15 cellular contexts compared by ENCODE assay signal in the genomic region with DNA sequence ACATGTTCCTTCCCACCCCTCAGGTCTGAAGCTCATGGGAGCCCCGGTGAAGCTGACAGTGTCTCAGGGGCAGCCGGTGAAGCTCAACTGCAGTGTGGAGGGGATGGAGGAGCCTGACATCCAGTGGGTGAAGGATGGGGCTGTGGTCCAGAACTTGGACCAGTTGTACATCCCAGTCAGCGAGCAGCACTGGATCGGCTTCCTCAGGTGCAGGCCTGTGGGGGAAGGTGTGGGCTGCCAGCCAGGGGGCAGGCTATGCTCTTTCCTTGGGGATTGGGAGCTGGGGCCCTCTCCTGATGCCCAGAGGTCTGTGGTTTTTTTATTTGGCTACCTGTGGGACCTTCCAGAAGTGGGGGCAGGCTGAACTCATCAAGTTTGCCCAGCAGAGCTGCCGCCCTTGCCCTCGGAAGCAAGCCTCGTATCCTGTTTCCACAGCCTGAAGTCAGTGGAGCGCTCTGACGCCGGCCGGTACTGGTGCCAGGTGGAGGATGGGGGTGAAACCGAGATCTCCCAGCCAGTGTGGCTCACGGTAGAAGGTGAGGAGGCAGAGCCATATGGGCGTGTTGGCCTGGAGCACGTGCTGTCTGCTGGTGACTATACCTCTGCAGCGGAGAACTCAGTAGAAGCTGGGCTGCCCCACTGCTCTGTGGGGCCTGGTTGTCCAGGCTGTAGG. TPM values are rescaled to one million over a fixed set of nuclear protein-coding genes. Genes with fewer than 3 reads are reported as not detected.
DNase-seq lines count a peak whose midpoint lies in the region; ATAC-seq, FAIRE-seq and TF ChIP-seq lines count a peak whose summit lies in the region.
"Had no signal": no experiment of that assay in that cellular context is flagged by ENCODE, and none has a peak within 500 bp of the region (broad histone marks: within the 10 kb centered on the region; RNA-seq: fewer than 3 reads in every experiment).

No MANE protein-coding gene starts in this region.

- peaks cover 17% of the 10 kb centered on the region for H3K79me2 ChIP-seq in K562 (ENCODE audit: control insufficient read depth, insufficient read depth, low read length)

- H3K4me3 ChIP-seq in K562: no peak overlapping the region
- no peak overlapping the region for H3K4me3 ChIP-seq in testis
- H3K4me3 ChIP-seq: mucosa of descending colon, psoas muscle, transverse colon had no signal

- no TSS peak for BruUV-seq in K562 (replicated peaks; lab: Mats Ljungman, UMichigan)

- H3K27me3 ChIP-seq in K562 (ENCODE audit: control insufficient read depth in 2 of 2, insufficient read depth in 2 of 2, low read length in 2 of 2): no peaks in the 10 kb centered on the region
- H3K27me3 ChIP-seq in testis: no peaks in the 10 kb centered on the region

- H3K27me3 Mint-ChIP-seq in activated CD4-positive, alpha-beta T cell treated with anti-CD3 and anti-CD28 coated beads, Interleukin-2, amount 10 ng/mL, durations not matched to agents 24 days and 14 days: peaks cover 43% of the 10 kb centered on the region
- peaks cover 15% of the 10 kb centered on the region for H3K27me3 Mint-ChIP-seq in activated naive CD4-positive, alpha-beta T cell treated with anti-CD3 and anti-CD28 coated beads for 36 hours (ENCODE audit: low read depth)

- H3K4me1 Mint-ChIP-seq in activated CD4-positive, alpha-beta T cell treated with anti-CD3 and anti-CD28 coated beads, Interleukin-2, amount 10 ng/mL, durations not matched to agents 24 days and 14 days: peaks cover 16% of the 10 kb centered on the region
- H3K4me1 Mint-ChIP-seq in activated naive CD4-positive, alpha-beta T cell treated with anti-CD3 and anti-CD28 coated beads for 36 hours (ENCODE audit: low read depth): peaks cover 13% of the 10 kb centered on the region

- H3K9me3 Mint-ChIP-seq in activated CD4-positive, alpha-beta T cell treated with anti-CD3 and anti-CD28 coated beads, Interleukin-2, amount 10 ng/mL, durations not matched to agents 24 days and 14 days: no peaks in the 10 kb centered on the region
- no peaks in the 10 kb centered on the region for H3K9me3 Mint-ChIP-seq in activated naive CD4-positive, alpha-beta T cell treated with anti-CD3 and anti-CD28 coated beads for 36 hours

- H3K9ac ChIP-seq in K562 (ENCODE audit: insufficient read depth in 1 of 2, low read depth in 2 of 2, low read length in 2 of 2): peak overlapping the region in 1 of 2 experiments; percentile 38; a peak in 1 of 4 replicates

- no peak for TF ChIP-seq POLR2A in K562 (conservative IDR thresholded peaks at IDR 0.05)
- TF ChIP-seq POLR2A in testis (IDR thresholded peaks at IDR 0.05): no peak

- H3K27ac Mint-ChIP-seq in activated CD4-positive, alpha-beta T cell treated with anti-CD3 and anti-CD28 coated beads, Interleukin-2, amount 10 ng/mL, durations not matched to agents 24 days and 14 days: no peak overlapping the region
- H3K27ac Mint-ChIP-seq in activated naive CD4-positive, alpha-beta T cell treated with anti-CD3 and anti-CD28 coated beads for 36 hours: no peak overlapping the region

- peaks cover 36% of the 10 kb centered on the region for H3K36me3 ChIP-seq in K562 (ENCODE audit: control insufficient read depth, insufficient read depth, low read length)
- no peaks in the 10 kb centered on the region for H3K36me3 ChIP-seq in testis (ENCODE audit: low read depth, missing control alignments)
- H3K36me3 ChIP-seq: transverse colon had no signal

- peak overlapping the region; percentile 60 for H3K4me3 Mint-ChIP-seq in activated CD4-positive, alpha-beta T cell treated with anti-CD3 and anti-CD28 coated beads, Interleukin-2, amount 10 ng/mL, durations not matched to agents 24 days and 14 days
- H3K4me3 Mint-ChIP-seq in activated naive CD4-positive, alpha-beta T cell treated with anti-CD3 and anti-CD28 coated beads for 36 hours: no peak overlapping the region

- no peak overlapping the region; the same call in 1 of the 2 replicates for H3K4me2 ChIP-seq in K562 (ENCODE audit: insufficient read depth, low read length)

- no peaks in the 10 kb centered on the region for H3K36me3 Mint-ChIP-seq in activated CD4-positive, alpha-beta T cell treated with anti-CD3 and anti-CD28 coated beads, Interleukin-2, amount 10 ng/mL, durations not matched to agents 24 days and 14 days (ENCODE audit: low read depth)
- H3K36me3 Mint-ChIP-seq in activated naive CD4-positive, alpha-beta T cell treated with anti-CD3 and anti-CD28 coated beads for 36 hours (ENCODE audit: low read depth): no peaks in the 10 kb centered on the region

- H4K20me1 ChIP-seq in K562 (replicated peaks; ENCODE audit: control insufficient read depth, insufficient read depth, low read length): 0 out of 2 replicates have a peak, but pooled peaks cover 3% of the 10 kb centered on the region

- H3K4me1 ChIP-seq in K562 (replicated peaks in 1 of 2; ENCODE audit: control insufficient read depth in 2 of 2, insufficient read depth in 2 of 2, low read length in 2 of 2) (peaks cover 68 to 81% of the 10 kb centered on the region in 2 experiments), testis (peaks cover 75% of the 10 kb centered on the region)

- TF ChIP-seq RAD21 in K562 (CRISPR knock-in tag; conservative IDR thresholded peaks at IDR 0.05 in 1 of 2, IDR thresholded peaks at IDR 0.05 in 1 of 2): no peak

- H2AFZ ChIP-seq in K562 (ENCODE audit: low read depth, low read length): no peak overlapping the region

- no peaks in the 10 kb centered on the region for H3K9me1 ChIP-seq in K562 (ENCODE audit: control insufficient read depth, insufficient read depth, low read length)

- CTCF ChIA-PET in K562 (lab: Yijun Ruan, JAX; ENCODE audit: low intra/inter-chr PET ratio): no interaction called here
- CTCF ChIA-PET in activated naive CD4-positive, alpha-beta T cell treated with anti-CD3 and anti-CD28 coated beads for 36 hours (lab: Charles Lee): interaction anchor here (1.0 to 1.9 kb wide), 2 partner anchors 25 to 249 kb away, joined by 3 to 8 read pairs; no protein-coding TSS in a partner anchor

- POLR2A ChIA-PET in K562 (lab: Yijun Ruan, JAX): interaction anchor here (0.5 to 2.6 kb wide), 8 partner anchors 11 to 358 kb away, joined by 3 to 16 read pairs (median 4); a partner anchor contains a TSS

- DNase-seq in activated CD4-positive, alpha-beta T cell treated with anti-CD3 and anti-CD28 coated beads, Interleukin-2, amount 10 ng/mL, durations not matched to agents 24 days and 14 days: no peak
- DNase-seq in activated CD4-positive, alpha-beta T cell treated with anti-CD3 and anti-CD28 coated beads, Interleukin-2, amount 50 U/mL, for 4 hours: no peak
- DNase-seq in K562 (ENCODE audit: extremely low read depth in 1 of 4, low spot score in 3 of 4): no peak
- peak; percentile 64 for DNase-seq in left kidney (ENCODE audit: low read depth, low spot score)
- no peak for DNase-seq in testis
- DNase-seq in activated naive CD4-positive, alpha-beta T cell treated with anti-CD3 and anti-CD28 coated beads for 36 hours: no peak
- DNase-seq in HTR-8/SVneo (ENCODE audit: insufficient read length, low spot score): no peak
- DNase-seq in omental fat pad (ENCODE audit: low spot score): no peak
- DNase-seq: activated gamma-delta T cell treated with Interleukin-2 at 50 U/mL for 16 hours; effector CD8-positive, alpha-beta T cell; NCI-H1105; NCI-H446 treated with DMSO at 0.1 percent for 48 hours had no signal

- FAIRE-seq in K562 (lab: Jason Lieb, UNC) (no peak), HTR-8/SVneo (lab: Jason Lieb, UNC) (no peak)

- no peak for TF ChIP-seq EP300 in K562 (IDR thresholded peaks at IDR 0.05; ENCODE audit: low read length)

- TF ChIP-seq CTCF in K562 (IDR thresholded peaks at IDR 0.05 in 2 of 3, conservative IDR thresholded peaks at IDR 0.05 in 1 of 3; ENCODE audit: insufficient read depth in 2 of 3, low read depth in 1 of 3, low read length in 3 of 3) (no peak), testis (IDR thresholded peaks at IDR 0.05) (no peak), omental fat pad (IDR thresholded peaks at IDR 0.05) (no peak)

- no peaks in the 10 kb centered on the region for H3K9me3 ChIP-seq in K562 (replicated peaks; ENCODE audit: control insufficient read depth, insufficient read depth, low read depth, low read length)
- no peaks in the 10 kb centered on the region for H3K9me3 ChIP-seq in testis
- H3K9me3 ChIP-seq: mucosa of descending colon, psoas muscle, transverse colon had no signal

- intact Hi-C loops in activated CD4-positive, alpha-beta T cell treated with anti-CD3 and anti-CD28 coated beads, Interleukin-2, amount 10 ng/mL, durations not matched to agents 24 days and 14 days (cut with micrococcal nuclease): no loop called here
- intact Hi-C loops in K562 (cut with micrococcal nuclease): no loop called here
- intact Hi-C loops in testis (cut with DNase I; ENCODE audit: low total_unique reads): no loop called here
- intact Hi-C loops in activated naive CD4-positive, alpha-beta T cell treated with anti-CD3 and anti-CD28 coated beads for 36 hours (cut with micrococcal nuclease): no loop called here

- H3K27ac ChIP-seq in K562 (ENCODE audit: extremely low read depth, low read depth, low read length) (no peak overlapping the region), testis (peak overlapping the region; percentile 89 to 90)
- H3K27ac ChIP-seq: psoas muscle had no signal

- ATAC-seq in K562 (no peak), omental fat pad (ENCODE audit: low FRiP score) (no peak)
- ATAC-seq: mucosa of descending colon had no signal

- in situ Hi-C loops in K562 (cut with MboI): no loop called here

- 73% methylated on average over 15 of the region's 16 CpGs for WGBS in K562 (ENCODE audit: insufficient coverage, low coverage, missing lambda C conversion rate)
- WGBS in testis, 2 donors: 72 to 82% methylated on average over 8 to 16 of the region's 16 CpGs

RNA-seq across cellular contexts. Expression of a gene that starts 2.2 kb away (rescaled TPM):
- total RNA-seq in activated CD4-positive, alpha-beta T cell treated with anti-CD3 and anti-CD28 coated beads, Interleukin-2, amount 10 ng/mL, durations not matched to agents 24 days and 14 days: 4.2 and 6.2 TPM in 2 replicates
- total RNA-seq in K562 (2011; cell fraction: chromatin; rRNA removed; ENCODE audit: low replicate concordance): 47.2 and 168 TPM in 2 replicates
- total RNA-seq in K562 (2011; cell fraction: nucleolus; rRNA removed): 109 and 124 TPM in 2 replicates
- 103 and 108 TPM in 2 replicates for total RNA-seq in K562 (2011; cell fraction: nucleoplasm; rRNA removed)
- total RNA-seq in K562 (2014; rRNA removed) (13.6 and 19.6 TPM in 2 replicates), K562 (2014; rRNA removed; fragmentation: Illumina TruSeq; extraction: Trizol) (11.4 and 17.9 TPM in 2 replicates), K562 (2015; rRNA removed; fragmentation: Illumina TruSeq; extraction: Trizol) (15.9 and 18.6 TPM in 2 replicates), K562 (2021) (33.5 and 37.6 TPM in 2 replicates), testis (100 to 1,000 TPM; 107 to 156 TPM), omental fat pad (10 to 100 TPM; 13.4 to 59.9 (median 40.6) TPM)
- polyA plus RNA-seq in K562 (2011; rRNA removed) (38.4 and 39.6 TPM in 2 replicates), K562 (2014; fragmentation: Illumina TruSeq; extraction: Trizol) (29.3 and 34.6 TPM in 2 replicates), K562 (2014; fragmentation: Nextera tagmentation; extraction: Ambion mirVana) (1 to 10 TPM; 2.6 to 2.8 TPM), K562 (2014; rRNA removed) (18.8 and 19.1 TPM in 2 replicates), testis (ENCODE audit: insufficient read depth, low read depth, low replicate concordance) (99.0 TPM)
- polyA plus RNA-seq in K562 (2011; cell fraction: cytosol; rRNA removed): 31.3 and 46.5 TPM in 2 replicates
- 52.1 and 78.7 TPM in 2 replicates for polyA plus RNA-seq in K562 (2011; cell fraction: nucleus; rRNA removed)
- polyA plus RNA-seq in K562 (2012): 33.1 and 42.2 TPM in 2 replicates
- polyA minus RNA-seq in K562 (2011; rRNA and poly(A)+ RNA removed): 37.1 and 59.8 TPM in 2 replicates
- polyA minus RNA-seq in K562 (2011; cell fraction: cytosol; rRNA and poly(A)+ RNA removed): 36.1 and 41.3 TPM in 2 replicates
- polyA minus RNA-seq in K562 (2011; cell fraction: nucleus; rRNA and poly(A)+ RNA removed): 26.1 and 33.0 TPM in 2 replicates
- 1 to 10 TPM; 1.2 to 3.7 TPM for total RNA-seq in activated naive CD4-positive, alpha-beta T cell treated with anti-CD3 and anti-CD28 coated beads for 36 hours

RNA-seq across cellular contexts. Expression of a gene that starts 17.2 kb away (rescaled TPM):
- total RNA-seq in activated CD4-positive, alpha-beta T cell treated with anti-CD3 and anti-CD28 coated beads, Interleukin-2, amount 10 ng/mL, durations not matched to agents 24 days and 14 days: 56.5 and 61.3 TPM in 2 replicates
- total RNA-seq in K562 (2011; cell fraction: chromatin; rRNA removed; ENCODE audit: low replicate concordance): 61.6 and 152 TPM in 2 replicates
- 73.4 and 82.2 TPM in 2 replicates for total RNA-seq in K562 (2011; cell fraction: nucleolus; rRNA removed)
- total RNA-seq in K562 (2011; cell fraction: nucleoplasm; rRNA removed): 63.7 and 80.1 TPM in 2 replicates
- total RNA-seq in K562 (2014; rRNA removed) (23.9 and 36.9 TPM in 2 replicates), K562 (2014; rRNA removed; fragmentation: Illumina TruSeq; extraction: Trizol) (9.4 and 10.0 TPM in 2 replicates), K562 (2015; rRNA removed; fragmentation: Illumina TruSeq; extraction: Trizol) (11.5 and 12.8 TPM in 2 replicates), K562 (2021) (61.2 and 65.7 TPM in 2 replicates), testis (10 to 100 TPM; 49.4 to 70.9 TPM), omental fat pad (10 to 100 TPM; 16.4 to 29.1 (median 20.3) TPM)
- polyA plus RNA-seq in K562 (2011; rRNA removed) (9.2 and 27.7 TPM in 2 replicates), K562 (2014; fragmentation: Illumina TruSeq; extraction: Trizol) (21.6 and 30.8 TPM in 2 replicates), K562 (2014; fragmentation: Nextera tagmentation; extraction: Ambion mirVana) (1 to 10 TPM; 6.5 to 7.0 TPM), K562 (2014; rRNA removed) (18.5 and 24.0 TPM in 2 replicates), testis (ENCODE audit: insufficient read depth, low read depth, low replicate concordance) (36.3 TPM)
- 11.9 and 16.1 TPM in 2 replicates for polyA plus RNA-seq in K562 (2011; cell fraction: cytosol; rRNA removed)
- polyA plus RNA-seq in K562 (2011; cell fraction: nucleus; rRNA removed): 38.7 and 47.7 TPM in 2 replicates
- 40.3 and 49.0 TPM in 2 replicates for polyA plus RNA-seq in K562 (2012)
- polyA minus RNA-seq in K562 (2011; rRNA and poly(A)+ RNA removed): 11.8 and 16.9 TPM in 2 replicates
- polyA minus RNA-seq in K562 (2011; cell fraction: cytosol; rRNA and poly(A)+ RNA removed): 18.0 and 23.9 TPM in 2 replicates
- 21.9 and 27.0 TPM in 2 replicates for polyA minus RNA-seq in K562 (2011; cell fraction: nucleus; rRNA and poly(A)+ RNA removed)
- 10 to 100 TPM; 48.4 to 49.5 TPM for total RNA-seq in activated naive CD4-positive, alpha-beta T cell treated with anti-CD3 and anti-CD28 coated beads for 36 hours

RNA-seq across cellular contexts. Expression of a gene that starts 47.6 kb away (rescaled TPM):
- total RNA-seq in activated CD4-positive, alpha-beta T cell treated with anti-CD3 and anti-CD28 coated beads, Interleukin-2, amount 10 ng/mL, durations not matched to agents 24 days and 14 days: not detected in 2 replicates
- total RNA-seq in K562 (2011; cell fraction: chromatin; rRNA removed; ENCODE audit: low replicate concordance): 13.3 and 30.8 TPM in 2 replicates
- 17.5 and 19.0 TPM in 2 replicates for total RNA-seq in K562 (2011; cell fraction: nucleolus; rRNA removed)
- total RNA-seq in K562 (2011; cell fraction: nucleoplasm; rRNA removed): 14.6 and 15.8 TPM in 2 replicates
- total RNA-seq in K562 (2014; rRNA removed): 2.7 TPM in 2 replicates
- 0.77 and 1.1 TPM in 2 replicates for total RNA-seq in K562 (2014; rRNA removed; fragmentation: Illumina TruSeq; extraction: Trizol)
- 1.8 TPM in 2 replicates for total RNA-seq in K562 (2015; rRNA removed; fragmentation: Illumina TruSeq; extraction: Trizol)
- 3.7 and 4.4 TPM in 2 replicates for total RNA-seq in K562 (2021)
- polyA plus RNA-seq in K562 (2011; rRNA removed): 1.7 and 2.8 TPM in 2 replicates
- polyA plus RNA-seq in K562 (2011; cell fraction: cytosol; rRNA removed): 1.7 and 2.1 TPM in 2 replicates
- 22.2 and 32.4 TPM in 2 replicates for polyA plus RNA-seq in K562 (2011; cell fraction: nucleus; rRNA removed)
- polyA plus RNA-seq in K562 (2012): 5.2 and 20.8 TPM in 2 replicates
- 2.7 and 3.1 TPM in 2 replicates for polyA plus RNA-seq in K562 (2014; fragmentation: Illumina TruSeq; extraction: Trizol)
- under 1 TPM; 0.25 to 0.31 TPM for polyA plus RNA-seq in K562 (2014; fragmentation: Nextera tagmentation; extraction: Ambion mirVana)
- 4.3 and 4.4 TPM in 2 replicates for polyA plus RNA-seq in K562 (2014; rRNA removed)
- 0.39 and 0.70 TPM in 2 replicates for polyA minus RNA-seq in K562 (2011; rRNA and poly(A)+ RNA removed)
- 1.2 TPM in 1 of 2 replicates, not detected in the other for polyA minus RNA-seq in K562 (2011; cell fraction: cytosol; rRNA and poly(A)+ RNA removed)
- polyA minus RNA-seq in K562 (2011; cell fraction: nucleus; rRNA and poly(A)+ RNA removed): 1.9 and 2.4 TPM in 2 replicates
- total RNA-seq in testis: 1 to 10 TPM; 3.7 to 4.2 TPM
- polyA plus RNA-seq in testis (ENCODE audit: insufficient read depth, low read depth, low replicate concordance): 2.9 TPM
- total RNA-seq in activated naive CD4-positive, alpha-beta T cell treated with anti-CD3 and anti-CD28 coated beads for 36 hours: not detected
- total RNA-seq in omental fat pad: 1 to 10 TPM in 1 of 4 donors, under 1 TPM in 2, not detected in 1; 0.19 to 1.3 (median 0.84) TPM
